17 cellular contexts compared by ENCODE assay signal in genomic region chr10:33306126-33306525, GRCh38. TPM values are rescaled to one million over a fixed set of nuclear protein-coding genes. Genes with fewer than 3 reads are reported as not detected.
A peak's percentile ranks its signal among the peaks of the same experiment; 100 is the strongest.
DNase-seq lines count a peak whose midpoint lies in the region; ATAC-seq and TF ChIP-seq lines count a peak whose summit lies in the region.
"Had no signal": no experiment of that assay in that cellular context is flagged by ENCODE, and none has a peak within 500 bp of the region (broad histone marks: within the 10 kb centered on the region; RNA-seq: fewer than 3 reads in every experiment).

No MANE protein-coding gene starts in this region.

- H3K9ac ChIP-seq in neural progenitor cell, result no peak overlapping the region

- H3K27me3 ChIP-seq in RWPE2 (ENCODE audit: insufficient read depth, poor library complexity, severe bottlenecking), result no peaks in the 10 kb centered on the region
- no peaks in the 10 kb centered on the region for H3K27me3 ChIP-seq in neural progenitor cell
- H3K27me3 ChIP-seq: body of pancreas, transverse colon had no signal

- CTCF ChIA-PET in HEK293 (lab: Yijun Ruan, JAX), result interaction anchor here (0.6 to 1.0 kb wide), 3 partner anchors 13 to 712 kb away, joined by 3 to 4 read pairs (median 3); no protein-coding TSS in a partner anchor

- TF ChIP-seq CTCF in HEK293 (tag by site-specific recombination; IDR thresholded peaks at IDR 0.05) (no peak), RWPE2 (IDR thresholded peaks at IDR 0.05; ENCODE audit: poor library complexity, severe bottlenecking) (no peak), fibroblast of pulmonary artery (IDR thresholded peaks at IDR 0.05; ENCODE audit: low read length, missing control alignments) (no peak), neural progenitor cell (IDR thresholded peaks at IDR 0.05) (no peak)

- H3K36me3 ChIP-seq in HEK293 (ENCODE audit: control insufficient read depth in 2 of 2, insufficient read depth in 1 of 2, low read length in 2 of 2) (no peaks in the 10 kb centered on the region; a peak in 1 of 3 replicates), RWPE2 (ENCODE audit: low read depth) (peaks cover 72% of the 10 kb centered on the region), neural progenitor cell (no peaks in the 10 kb centered on the region)
- H3K36me3 ChIP-seq: transverse colon had no signal

- H3K4me2 ChIP-seq in neural progenitor cell, result no peak overlapping the region

- peaks cover 7% of the 10 kb centered on the region for H3K9me3 Mint-ChIP-seq in neural progenitor cell
- H3K9me3 Mint-ChIP-seq: T-helper 1 cell treated with Interleukin-12 subunit alpha and Interleukin-12 subunit beta and Interleukin-4 antibody, amounts not matched to agents 30 μg/mL and 1 μg/mL, for 36 hours had no signal

- H3K9me3 ChIP-seq in HEK293 (ENCODE audit: control insufficient read depth, insufficient read depth, low read depth, low read length) (no peaks in the 10 kb centered on the region; the same call in 1 of the 2 replicates), RWPE2 (ENCODE audit: severe bottlenecking) (no peaks in the 10 kb centered on the region), neural progenitor cell (ENCODE audit: low read depth) (no peaks in the 10 kb centered on the region)
- H3K9me3 ChIP-seq: body of pancreas, transverse colon had no signal

- no peaks in the 10 kb centered on the region for H3F3A ChIP-seq in neural progenitor cell (ENCODE audit: low read depth)

- no peaks in the 10 kb centered on the region for H3K79me2 ChIP-seq in neural progenitor cell (ENCODE audit: low read depth)

- no peak for DNase-seq in RWPE2 (ENCODE audit: low spot score)
- DNase-seq in fibroblast of pulmonary artery (ENCODE audit: low read depth), result peak; percentile 33
- peak; percentile 45 for DNase-seq in neural progenitor cell (ENCODE audit: low spot score)
- no peak for DNase-seq in GF-D8 (lab: John Stamatoyannopoulos, UW)
- no peak for DNase-seq in NCI-H1105 (lab: John Stamatoyannopoulos, UW)
- DNase-seq in NCI-H446 (lab: John Stamatoyannopoulos, UW), result no peak
- no peak for DNase-seq in DMS 273 (lab: John Stamatoyannopoulos, UW; ENCODE audit: unreplicated experiment)
- DNase-seq: body of pancreas, foreskin melanocyte, mesendoderm, NCI-H1694 treated with DMSO at 0.1 percent for 48 hours, occipital lobe, transverse colon had no signal

- H3K27me3 Mint-ChIP-seq in neural progenitor cell (ENCODE audit: insufficient read depth, low read depth), result no peaks in the 10 kb centered on the region

- H2AFZ ChIP-seq in neural progenitor cell (replicated peaks), result no peak overlapping the region

- POLR2A ChIA-PET in HEK293 (lab: Yijun Ruan, JAX), result interaction anchor here (0.7 kb wide), 1 partner anchor 180 kb away, joined by 4 read pairs; no protein-coding TSS in a partner anchor

- H3K4me3 ChIP-seq in HEK293 (ENCODE audit: low read depth, low read length) (no peak overlapping the region), RWPE2 (ENCODE audit: severe bottlenecking) (no peak overlapping the region), fibroblast of pulmonary artery (replicated peaks; ENCODE audit: low read depth, low read length) (no peak overlapping the region), neural progenitor cell (no peak overlapping the region)
- H3K4me3 ChIP-seq: body of pancreas, skin epidermis, transverse colon had no signal

- no peak overlapping the region for H3K4me3 Mint-ChIP-seq in neural progenitor cell
- H3K4me3 Mint-ChIP-seq: CD14-positive monocyte; T-helper 1 cell treated with Interleukin-12 subunit alpha and Interleukin-12 subunit beta and Interleukin-4 antibody, amounts not matched to agents 30 μg/mL and 1 μg/mL, for 36 hours had no signal

- peaks cover 18% of the 10 kb centered on the region for H3K4me1 Mint-ChIP-seq in neural progenitor cell
- H3K4me1 Mint-ChIP-seq: CD14-positive monocyte had no signal

- ATAC-seq in RWPE2 (ENCODE audit: low read depth), result no peak
- ATAC-seq: body of pancreas had no signal

- peaks cover 19% of the 10 kb centered on the region for H3K36me3 Mint-ChIP-seq in neural progenitor cell
- H3K36me3 Mint-ChIP-seq: CD14-positive monocyte had no signal

- H4K20me1 ChIP-seq in neural progenitor cell (ENCODE audit: low read depth), result no peaks in the 10 kb centered on the region

- peak overlapping the region; percentile 32 for H3K27ac Mint-ChIP-seq in neural progenitor cell
- H3K27ac Mint-ChIP-seq: CD14-positive monocyte; T-helper 1 cell treated with Interleukin-12 subunit alpha and Interleukin-12 subunit beta and Interleukin-4 antibody, amounts not matched to agents 30 μg/mL and 1 μg/mL, for 36 hours had no signal

- peaks cover 6% of the 10 kb centered on the region for H3K4me1 ChIP-seq in HEK293 (ENCODE audit: control insufficient read depth, insufficient read depth, low read length)
- H3K4me1 ChIP-seq in RWPE2 (ENCODE audit: insufficient read depth, poor library complexity, severe bottlenecking), result peaks cover 11% of the 10 kb centered on the region
- H3K4me1 ChIP-seq in neural progenitor cell, result peaks cover 9% of the 10 kb centered on the region
- H3K4me1 ChIP-seq: body of pancreas had no signal

- H3K27ac ChIP-seq in HEK293 (ENCODE audit: extremely low read depth, low read depth, low read length), result no peak overlapping the region
- peak overlapping the region; percentile 38 for H3K27ac ChIP-seq in RWPE2 (ENCODE audit: poor library complexity, severe bottlenecking)
- no peak overlapping the region for H3K27ac ChIP-seq in neural progenitor cell

TF ChIP-seq in HEK293, 187 proteins besides CTCF, POLR2A, EP300 and RAD21:
- TF ChIP-seq OSR2 (tag by site-specific recombination; IDR thresholded peaks at IDR 0.05), result peak; percentile 62; the same call in 1 of the 2 replicates
- peak; percentile 42; the same call in 1 of the 2 replicates for TF ChIP-seq ZSCAN4 (tag by site-specific recombination; IDR thresholded peaks at IDR 0.05)
- TF ChIP-seq ZNF211 (tag by site-specific recombination; IDR thresholded peaks at IDR 0.05; ENCODE audit: low read depth), result no peak

RNA-seq across cellular contexts. Expression of gene NRP1, which starts 28.3 kb away (rescaled TPM):
- 1.9 and 2.0 TPM in 2 replicates for total RNA-seq in neural progenitor cell (ENCODE audit: low replicate concordance)

Comparison
In these comparisons a context has a peak if more than half of its experiments do, and no peak if none do; other contexts are left out.
1. DNase-seq: peak in fibroblast of pulmonary artery (single experiment) and neural progenitor cell (single experiment); none in RWPE2 (single experiment), GF-D8 (single experiment), NCI-H1105 (single experiment), NCI-H446 (0 of 2) and DMS 273 (single experiment).